8 cellular contexts compared by ENCODE assay signal in the genomic region with DNA sequence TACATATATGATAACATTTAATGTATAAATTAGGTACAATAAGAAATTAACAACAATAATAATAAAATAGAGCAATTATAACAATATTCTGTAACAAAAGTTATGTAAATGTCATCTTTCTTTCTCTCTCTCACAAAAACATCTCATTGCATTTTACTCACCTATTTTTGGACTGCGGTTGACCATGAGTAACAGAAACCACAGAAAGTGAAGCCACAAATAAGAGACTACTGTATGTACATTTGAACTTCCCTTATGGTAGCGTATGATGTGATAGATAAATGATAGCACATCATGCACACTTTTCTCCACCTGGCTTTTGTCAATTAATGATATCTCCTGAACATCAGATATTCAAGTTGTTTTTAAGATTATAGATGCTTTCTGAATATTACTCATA.
DNase-seq lines count a peak whose midpoint lies in the region; ATAC-seq and TF ChIP-seq lines count a peak whose summit lies in the region.

No MANE protein-coding gene starts in this region.

- H3K27ac ChIP-seq in neural progenitor cell (no peak overlapping the region), WERI-Rb-1 (no peak overlapping the region)

- H4K20me1 ChIP-seq in neural progenitor cell (ENCODE audit: low read depth): no peaks in the 10 kb centered on the region

- H3K9me3 Mint-ChIP-seq in neural progenitor cell: no peaks in the 10 kb centered on the region

- H3K79me2 ChIP-seq in neural progenitor cell (ENCODE audit: low read depth): no peaks in the 10 kb centered on the region

- no peak overlapping the region for H2AFZ ChIP-seq in neural progenitor cell (replicated peaks)

- DNase-seq in Daoy (ENCODE audit: low read depth): peak; percentile 10
- no peak for DNase-seq in T-helper 17 cell
- no peak for DNase-seq in nucleus accumbens (lab: John Stamatoyannopoulos, UW)
- no peak for DNase-seq in neural progenitor cell (ENCODE audit: low spot score)
- DNase-seq in WERI-Rb-1: no peak
- DNase-seq in dedifferentiated amniotic fluid mesenchymal stem cell (ENCODE audit: extremely low spot score): no peak

- H3K27me3 ChIP-seq in neural progenitor cell: no peaks in the 10 kb centered on the region
- H3K27me3 ChIP-seq in WERI-Rb-1 (ENCODE audit: insufficient read depth, low read depth, severe bottlenecking): no peaks in the 10 kb centered on the region

- peak; percentile 97 for ATAC-seq in GM19397 (IDR thresholded peaks at IDR 0.05; ENCODE audit: unreplicated experiment)
- ATAC-seq in HG03139 (IDR thresholded peaks at IDR 0.05; ENCODE audit: unreplicated experiment): peak; percentile 100
- peak; percentile 94 for ATAC-seq in T-helper 17 cell

- no peak overlapping the region for H3K27ac Mint-ChIP-seq in T-helper 17 cell
- H3K27ac Mint-ChIP-seq in neural progenitor cell: no peak overlapping the region

- H3K4me3 Mint-ChIP-seq in T-helper 17 cell (peak overlapping the region; percentile 41), neural progenitor cell (no peak overlapping the region)

- H3K4me1 Mint-ChIP-seq in T-helper 17 cell (peaks cover 8% of the 10 kb centered on the region), neural progenitor cell (no peaks in the 10 kb centered on the region)

- H3K4me2 ChIP-seq in neural progenitor cell: no peak overlapping the region

- H3K9me3 ChIP-seq in T-helper 17 cell (ENCODE audit: control insufficient read depth, low read length, poor library complexity, severe bottlenecking) (no peaks in the 10 kb centered on the region), neural progenitor cell (ENCODE audit: low read depth) (no peaks in the 10 kb centered on the region), WERI-Rb-1 (ENCODE audit: severe bottlenecking) (no peaks in the 10 kb centered on the region)

- no peaks in the 10 kb centered on the region for H3K4me1 ChIP-seq in neural progenitor cell

- no peaks in the 10 kb centered on the region for H3K36me3 Mint-ChIP-seq in T-helper 17 cell (ENCODE audit: low read depth)
- no peaks in the 10 kb centered on the region for H3K36me3 Mint-ChIP-seq in neural progenitor cell

- H3K4me3 ChIP-seq in neural progenitor cell (no peak overlapping the region), WERI-Rb-1 (ENCODE audit: low read depth, low read length) (no peak overlapping the region)

- H3K36me3 ChIP-seq in neural progenitor cell (no peaks in the 10 kb centered on the region), WERI-Rb-1 (no peaks in the 10 kb centered on the region)

- no peaks in the 10 kb centered on the region for H3K27me3 Mint-ChIP-seq in T-helper 17 cell
- no peaks in the 10 kb centered on the region for H3K27me3 Mint-ChIP-seq in neural progenitor cell (ENCODE audit: insufficient read depth, low read depth)

- no peaks in the 10 kb centered on the region for H3F3A ChIP-seq in neural progenitor cell (ENCODE audit: low read depth)

- no peak overlapping the region for H3K9ac ChIP-seq in neural progenitor cell

- no peak for TF ChIP-seq CTCF in neural progenitor cell (IDR thresholded peaks at IDR 0.05)
- TF ChIP-seq CTCF in WERI-Rb-1 (IDR thresholded peaks at IDR 0.05; ENCODE audit: low read depth, low read length): no peak
